ENCODE assay signal across 14 cellular contexts in genomic region chr7:143367972-143368371, GRCh38. TPM values are rescaled to one million over a fixed set of nuclear protein-coding genes. Genes with fewer than 3 reads are reported as not detected.
DNase-seq lines count a peak whose midpoint lies in the region; ATAC-seq and TF ChIP-seq lines count a peak whose summit lies in the region.
"Had no signal": no experiment of that assay in that cellular context is flagged by ENCODE, and none has a peak within 500 bp of the region (broad histone marks: within the 10 kb centered on the region; RNA-seq: fewer than 3 reads in every experiment).

No MANE protein-coding gene starts in this region.

- no peak for TF ChIP-seq CTCF in HEK293 (tag by site-specific recombination; IDR thresholded peaks at IDR 0.05)
- TF ChIP-seq CTCF in kidney epithelial cell (IDR thresholded peaks at IDR 0.05; ENCODE audit: insufficient read depth, low read length, poor library complexity, severe bottlenecking), result no peak
- TF ChIP-seq CTCF in lower leg skin (IDR thresholded peaks at IDR 0.05), result no peak

- no peaks in the 10 kb centered on the region for H3K36me3 Mint-ChIP-seq in activated CD4-positive, alpha-beta T cell treated with anti-CD3 and anti-CD28 coated beads, Interleukin-2, amount 10 ng/mL, durations not matched to agents 7 days and 5 days (ENCODE audit: low read depth)

- POLR2A ChIA-PET in HEK293 (lab: Yijun Ruan, JAX), result no interaction called here
- POLR2A ChIA-PET in activated CD4-positive, alpha-beta T cell treated with anti-CD3 and anti-CD28 coated beads, Interleukin-2, amount 10 ng/mL, durations not matched to agents 7 days and 5 days (lab: Charles Lee), result no interaction called here

- DNase-seq in ACHN, result peak; percentile 69
- DNase-seq in kidney epithelial cell (ENCODE audit: low read depth), result peak; percentile 57
- no peak for DNase-seq in activated CD4-positive, alpha-beta T cell treated with anti-CD3 and anti-CD28 coated beads, Interleukin-2, amount 10 ng/mL, durations not matched to agents 7 days and 5 days
- DNase-seq in lower leg skin (ENCODE audit: low spot score in 2 of 2), result no peak
- no peak for DNase-seq in globus pallidus (ENCODE audit: low spot score)
- DNase-seq in NCI-H146 treated with DMSO at 0.1 percent for 48 hours (lab: John Stamatoyannopoulos, UW; ENCODE audit: unreplicated experiment), result no peak
- DNase-seq: adrenal gland, KG1, upper lobe of left lung had no signal

- H3K36me3 ChIP-seq in HEK293 (ENCODE audit: control insufficient read depth in 2 of 2, insufficient read depth in 1 of 2, low read length in 2 of 2) (no peaks in the 10 kb centered on the region), kidney epithelial cell (ENCODE audit: control insufficient read depth, insufficient read depth, low read length) (peaks cover 1% of the 10 kb centered on the region)
- H3K36me3 ChIP-seq: adrenal gland, neutrophil, upper lobe of left lung had no signal

- no peak overlapping the region for H3K27ac Mint-ChIP-seq in activated CD4-positive, alpha-beta T cell treated with anti-CD3 and anti-CD28 coated beads, Interleukin-2, amount 10 ng/mL, durations not matched to agents 7 days and 5 days

- in situ Hi-C loops in ACHN (cut with HindIII; ENCODE audit: low pct_ligation_motif_present, low pct_unique_long_range_greater_than_20kb, low sequenced_read_pairs), result no loop called here

- no peaks in the 10 kb centered on the region for H3K9me3 Mint-ChIP-seq in activated CD4-positive, alpha-beta T cell treated with anti-CD3 and anti-CD28 coated beads, Interleukin-2, amount 10 ng/mL, durations not matched to agents 7 days and 5 days

- H3K27ac ChIP-seq in HEK293 (ENCODE audit: extremely low read depth, low read depth, low read length), result no peak overlapping the region
- H3K27ac ChIP-seq: adrenal gland, neutrophil, upper lobe of left lung had no signal

- ATAC-seq in SK-N-SH treated with all-trans-retinoic acid at 6 μM for 48 hours, result peak; percentile 66
- ATAC-seq: left lobe of liver had no signal

- H3K27me3 ChIP-seq in kidney epithelial cell (ENCODE audit: control insufficient read depth, insufficient read depth, low read length), result peaks cover 8% of the 10 kb centered on the region

- intact Hi-C loops in lower leg skin (cut with DNase I; ENCODE audit: low total_unique reads), result no loop called here

- no peak for TF ChIP-seq POLR2A in lower leg skin (IDR thresholded peaks at IDR 0.05)

- 81 to 87% methylated on average over 4 of the region's 4 CpGs for WGBS in lower leg skin, 2 donors

- H3K4me3 Mint-ChIP-seq in activated CD4-positive, alpha-beta T cell treated with anti-CD3 and anti-CD28 coated beads, Interleukin-2, amount 10 ng/mL, durations not matched to agents 7 days and 5 days, result no peak overlapping the region

- H3K9me3 ChIP-seq in HEK293 (ENCODE audit: control insufficient read depth, insufficient read depth, low read depth, low read length), result no peaks in the 10 kb centered on the region
- H3K9me3 ChIP-seq: adrenal gland, neutrophil, upper lobe of left lung had no signal

- CTCF ChIA-PET in HEK293 (lab: Yijun Ruan, JAX), result interaction anchor here (1.5 to 4.8 kb wide), 2 partner anchors 12 to 63 kb away, joined by 7 to 43 read pairs; no protein-coding TSS in a partner anchor
- CTCF ChIA-PET in activated CD4-positive, alpha-beta T cell treated with anti-CD3 and anti-CD28 coated beads, Interleukin-2, amount 10 ng/mL, durations not matched to agents 7 days and 5 days (lab: Charles Lee), result interaction anchor here (0.5 to 5.3 kb wide), 5 partner anchors 8 to 32 kb away, joined by 3 to 31 read pairs (median 6); partner anchors contain the start of gene ZYX

- no peak overlapping the region for H3K4me3 ChIP-seq in HEK293 (ENCODE audit: low read depth, low read length)
- no peak overlapping the region for H3K4me3 ChIP-seq in kidney epithelial cell (ENCODE audit: low read depth, low read length)
- H3K4me3 ChIP-seq in lower leg skin (ENCODE audit: low read depth, poor library complexity, severe bottlenecking), result no peak overlapping the region
- H3K4me3 ChIP-seq: adrenal gland, upper lobe of left lung had no signal

- H3K4me1 Mint-ChIP-seq in activated CD4-positive, alpha-beta T cell treated with anti-CD3 and anti-CD28 coated beads, Interleukin-2, amount 10 ng/mL, durations not matched to agents 7 days and 5 days, result peaks cover 15% of the 10 kb centered on the region

- H3K4me1 ChIP-seq in HEK293 (ENCODE audit: control insufficient read depth, insufficient read depth, low read length), result no peaks in the 10 kb centered on the region

- peaks cover 37% of the 10 kb centered on the region for H3K27me3 Mint-ChIP-seq in activated CD4-positive, alpha-beta T cell treated with anti-CD3 and anti-CD28 coated beads, Interleukin-2, amount 10 ng/mL, durations not matched to agents 7 days and 5 days

TF ChIP-seq in HEK293, 187 proteins besides CTCF, POLR2A, EP300 and RAD21:
- TF ChIP-seq KLF8 (tag by site-specific recombination; IDR thresholded peaks at IDR 0.05) (no peak), ZNF202 (tag by site-specific recombination; IDR thresholded peaks at IDR 0.05; ENCODE audit: borderline replicate concordance) (no peak), ZSCAN30 (tag by site-specific recombination; IDR thresholded peaks at IDR 0.05) (no peak), ZIC2 (tag by site-specific recombination; IDR thresholded peaks at IDR 0.05) (peak; percentile 79), OVOL3 (tag by site-specific recombination; IDR thresholded peaks at IDR 0.05) (no peak), ZNF747 (tag by site-specific recombination; IDR thresholded peaks at IDR 0.05) (no peak), ZBTB8A (tag by site-specific recombination; IDR thresholded peaks at IDR 0.05) (no peak)

TF ChIP-seq in SK-N-SH treated with all-trans-retinoic acid at 6 μM for 48 hours, 23 proteins besides CTCF, POLR2A, EP300 and RAD21 (continues in another document):
- TF ChIP-seq ZNF8 (CRISPR knock-in tag; IDR thresholded peaks at IDR 0.05), result no peak
- TF ChIP-seq ZNF70 (CRISPR knock-in tag; IDR thresholded peaks at IDR 0.05), result no peak
- TF ChIP-seq OSR1 (CRISPR knock-in tag; IDR thresholded peaks at IDR 0.05), result no peak
- no peak for TF ChIP-seq ZC3H10 (CRISPR knock-in tag; IDR thresholded peaks at IDR 0.05)
- TF ChIP-seq ZFP30 (CRISPR knock-in tag; IDR thresholded peaks at IDR 0.05), result no peak
- TF ChIP-seq RARB (CRISPR knock-in tag; IDR thresholded peaks at IDR 0.05), result no peak
- TF ChIP-seq ARNTL (CRISPR knock-in tag; IDR thresholded peaks at IDR 0.05; ENCODE audit: borderline replicate concordance, low read depth), result no peak
- no peak for TF ChIP-seq CREB5 (CRISPR knock-in tag; IDR thresholded peaks at IDR 0.05; ENCODE audit: low read depth)
- no peak for TF ChIP-seq TCF4 (CRISPR knock-in tag; IDR thresholded peaks at IDR 0.05; ENCODE audit: borderline replicate concordance)
- no peak for TF ChIP-seq TSHZ2 (CRISPR knock-in tag; IDR thresholded peaks at IDR 0.05)

RNA-seq across cellular contexts. Expression of gene FAM131B, which starts 5.5 kb away (rescaled TPM):
- 1.0 and 1.3 TPM in 2 replicates for total RNA-seq in kidney epithelial cell
- total RNA-seq in activated CD4-positive, alpha-beta T cell treated with anti-CD3 and anti-CD28 coated beads, Interleukin-2, amount 10 ng/mL, durations not matched to agents 7 days and 5 days, result under 1 TPM; 0.29 to 0.30 TPM
- 1 to 10 TPM in 1 of 4 donors, under 1 TPM in 2, not detected in 1; 0.27 to 1.4 (median 0.42) TPM for total RNA-seq in lower leg skin

RNA-seq across cellular contexts. Expression of gene ZYX, which starts 13.2 kb away (rescaled TPM):
- total RNA-seq in kidney epithelial cell (162 and 218 TPM in 2 replicates), lower leg skin (10 to 100 TPM; 45.6 to 91.1 (median 60.9) TPM)
- total RNA-seq in activated CD4-positive, alpha-beta T cell treated with anti-CD3 and anti-CD28 coated beads, Interleukin-2, amount 10 ng/mL, durations not matched to agents 7 days and 5 days, result 100 to 1,000 TPM; 189 TPM

RNA-seq across cellular contexts. Expression of gene EPHA1, which starts 40.7 kb away (rescaled TPM):
- total RNA-seq in kidney epithelial cell (7.9 and 27.5 TPM in 2 replicates), lower leg skin (10 to 100 TPM; 51.7 to 94.5 (median 64.2) TPM)
- 10 to 100 TPM; 10.0 to 11.4 TPM for total RNA-seq in activated CD4-positive, alpha-beta T cell treated with anti-CD3 and anti-CD28 coated beads, Interleukin-2, amount 10 ng/mL, durations not matched to agents 7 days and 5 days
- total RNA-seq: glomerular endothelial cell had no signal

RNA-seq across cellular contexts. Expression of gene CLCN1, which starts 52.1 kb away (rescaled TPM):
- total RNA-seq in kidney epithelial cell (not detected in 2 replicates), lower leg skin (not detected)
- total RNA-seq in activated CD4-positive, alpha-beta T cell treated with anti-CD3 and anti-CD28 coated beads, Interleukin-2, amount 10 ng/mL, durations not matched to agents 7 days and 5 days, result under 1 TPM in 1 of 2 experiments, not detected in 1; 0.06 TPM
- total RNA-seq: glomerular endothelial cell, left lobe of liver had no signal

Comparison
In these comparisons a context has a peak if more than half of its experiments do, and no peak if none do; other contexts are left out.
1. DNase-seq: peak in ACHN (single experiment) and kidney epithelial cell (single experiment); none in activated CD4-positive, alpha-beta T cell treated with anti-CD3 and anti-CD28 coated beads, Interleukin-2, amount 10 ng/mL, durations not matched to agents 7 days and 5 days (single experiment), lower leg skin (0 of 2), globus pallidus (single experiment) and NCI-H146 treated with DMSO at 0.1 percent for 48 hours (single experiment).